In the genomic region with DNA sequence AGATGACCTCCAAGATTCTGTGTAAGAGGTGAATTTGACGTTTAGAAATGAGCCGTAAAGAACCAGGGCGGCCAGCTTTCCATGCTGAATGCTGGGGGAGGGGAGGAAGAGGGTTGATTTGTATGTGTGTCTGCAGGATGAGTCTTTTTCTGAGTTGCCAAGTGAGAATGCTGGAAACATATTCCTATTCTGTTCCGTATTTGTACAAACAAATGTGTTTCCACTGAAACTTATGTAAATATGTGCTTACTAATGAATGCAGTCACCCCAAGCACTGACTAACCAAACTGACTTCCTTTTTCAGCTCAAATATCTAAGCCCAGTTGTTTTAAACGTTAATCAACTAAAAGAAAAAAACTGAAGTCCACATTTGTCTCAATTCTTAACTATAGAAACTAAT, we compare ENCODE assay signal across 1 cellular context.
TF ChIP-seq lines count a peak whose summit lies in the region.

No MANE protein-coding gene starts in this region.

TF ChIP-seq in WTC11, 78 proteins besides CTCF, POLR2A, EP300 and RAD21 (continued from another document):
- TF ChIP-seq, protein P1, sequence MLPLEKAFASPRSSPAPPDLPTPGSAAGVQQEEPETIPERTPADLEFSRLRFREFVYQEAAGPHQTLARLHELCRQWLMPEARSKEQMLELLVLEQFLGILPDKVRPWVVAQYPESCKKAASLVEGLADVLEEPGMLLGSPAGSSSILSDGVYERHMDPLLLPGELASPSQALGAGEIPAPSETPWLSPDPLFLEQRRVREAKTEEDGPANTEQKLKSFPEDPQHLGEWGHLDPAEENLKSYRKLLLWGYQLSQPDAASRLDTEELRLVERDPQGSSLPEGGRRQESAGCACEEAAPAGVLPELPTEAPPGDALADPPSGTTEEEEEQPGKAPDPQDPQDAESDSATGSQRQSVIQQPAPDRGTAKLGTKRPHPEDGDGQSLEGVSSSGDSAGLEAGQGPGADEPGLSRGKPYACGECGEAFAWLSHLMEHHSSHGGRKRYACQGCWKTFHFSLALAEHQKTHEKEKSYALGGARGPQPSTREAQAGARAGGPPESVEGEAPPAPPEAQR (CRISPR knock-in tag; IDR thresholded peaks at IDR 0.05): no peak
